32 cellular contexts compared by ENCODE assay signal in the genomic region with DNA sequence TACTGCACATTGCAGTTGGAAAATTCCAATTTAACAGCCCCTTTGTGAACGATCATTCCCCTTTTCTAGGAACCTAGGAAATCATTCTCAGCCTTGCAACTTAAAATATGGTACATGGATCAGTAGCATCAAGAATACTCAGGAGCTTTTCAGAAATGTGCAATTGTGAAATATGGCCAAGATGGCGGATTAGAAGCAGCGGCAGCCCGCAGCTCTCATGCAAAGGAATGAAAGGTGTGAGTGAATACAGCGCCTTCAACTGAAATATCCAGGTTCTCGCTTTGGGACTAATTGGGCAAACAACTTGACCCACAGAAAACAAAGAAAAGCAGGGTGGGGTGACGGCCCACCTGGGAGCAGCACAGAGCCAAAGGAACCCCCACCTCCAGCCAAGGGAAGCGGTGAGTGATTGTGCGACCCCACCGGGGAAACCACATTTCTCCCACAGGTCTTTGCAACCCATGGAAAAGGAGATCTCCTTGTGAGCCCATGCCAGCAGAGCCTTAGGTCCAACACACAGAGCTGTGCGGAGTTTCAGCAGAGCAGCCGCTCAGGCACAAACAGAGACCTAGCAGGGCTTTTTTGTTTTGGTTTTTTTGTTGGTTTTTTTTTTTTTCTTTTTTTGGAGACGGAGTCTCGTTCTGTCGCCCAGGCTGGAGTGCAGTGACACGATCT.
"Had no signal": no experiment of that assay in that cellular context is flagged by ENCODE, and none has a peak within 500 bp of the region (broad histone marks: within the 10 kb centered on the region; RNA-seq: fewer than 3 reads in every experiment).

No MANE protein-coding gene starts in this region.

- H3K27me3 ChIP-seq: adrenal gland, Peyer's patch, SJSA1 had no signal

- H3K36me3 ChIP-seq: adrenal gland, Peyer's patch, SJSA1 had no signal

- H3K4me1 ChIP-seq: adrenal gland, Peyer's patch had no signal

- H3K4me2 ChIP-seq: KMS-11, SK-N-SH had no signal

- H3K4me3 Mint-ChIP-seq: activated B cell treated with CpG ODN at 0.5 μM for 24 hours; activated CD4-positive, alpha-beta memory T cell treated with anti-CD3 and anti-CD28 coated beads for 36 hours; activated naive CD4-positive, alpha-beta T cell treated with anti-CD3 and anti-CD28 coated beads for 36 hours; activated T-cell treated with anti-CD3 and anti-CD28 coated beads, Interleukin-2, amount 50 U/mL, for 4 hours; activated T-helper 1 cell treated with anti-CD3 and anti-CD28 coated beads, Interleukin-12 subunit alpha, Interleukin-12 subunit beta, Interleukin-2, Interleukin-4 antibody, amounts not matched to agents 30 ng/mL and 10 ng/mL and 1 ng/mL, durations not matched to agents 14 hours and 24 hours and 36 hours; brain; T-helper 1 cell treated with Interleukin-12 subunit alpha and Interleukin-12 subunit beta and Interleukin-4 antibody, amounts not matched to agents 30 μg/mL and 1 μg/mL, for 36 hours; T-helper 2 cell treated with Interferon-gamma antibody and Interleukin-4, amounts not matched to agents 5 μg/mL and 100 μg/mL, for 36 hours had no signal

- FAIRE-seq: bronchial epithelial cell had no signal

- H3K27ac Mint-ChIP-seq: activated B cell treated with CpG ODN at 0.5 μM for 24 hours; activated CD4-positive, alpha-beta memory T cell treated with anti-CD3 and anti-CD28 coated beads for 36 hours; activated naive CD4-positive, alpha-beta T cell treated with anti-CD3 and anti-CD28 coated beads for 36 hours; activated naive CD4-positive, alpha-beta T cell treated with anti-CD3 and anti-CD28 coated beads, Interleukin-2, amount 50 U/mL, for 72 hours; activated T-helper 1 cell treated with anti-CD3 and anti-CD28 coated beads, Interleukin-12 subunit alpha, Interleukin-12 subunit beta, Interleukin-2, Interleukin-4 antibody, amounts not matched to agents 30 ng/mL and 10 ng/mL and 1 ng/mL, durations not matched to agents 14 hours and 24 hours and 36 hours; brain; T-helper 1 cell treated with Interleukin-12 subunit alpha and Interleukin-12 subunit beta and Interleukin-4 antibody, amounts not matched to agents 30 μg/mL and 1 μg/mL, for 36 hours; T-helper 2 cell treated with Interferon-gamma antibody and Interleukin-4, amounts not matched to agents 5 μg/mL and 100 μg/mL, for 36 hours had no signal

- ATAC-seq: activated naive CD4-positive, alpha-beta T cell treated with anti-CD3 and anti-CD28 coated beads, Interleukin-2, amount 50 U/mL, for 72 hours; activated T-cell treated with anti-CD3 and anti-CD28 coated beads, Interleukin-2, amount 50 U/mL, for 4 hours had no signal

- H3K9ac ChIP-seq: KMS-11, SK-N-SH had no signal

- H3K4me3 ChIP-seq: adrenal gland, Peyer's patch, SJSA1 had no signal

- DNase-seq: activated B cell treated with CpG ODN at 0.5 μM for 24 hours; activated CD4-positive, alpha-beta memory T cell treated with anti-CD3 and anti-CD28 coated beads for 36 hours; activated CD4-positive, alpha-beta T cell treated with anti-CD3 and anti-CD28 coated beads for 4 hours; activated CD4-positive, alpha-beta T cell treated with anti-CD3 and anti-CD28 coated beads, Interleukin-2, amount 50 U/mL, for 1 hour; activated CD4-positive, CD25-positive, alpha-beta regulatory T cell treated with anti-CD3 and anti-CD28 coated beads, Interleukin-2, amount 50 U/mL, for 72 hours; activated CD8-positive, alpha-beta memory T cell treated with anti-CD3 and anti-CD28 coated beads, Interleukin-2, amount 50 U/mL, for 4 hours; activated gamma-delta T cell treated with Interleukin-2 at 50 U/mL for 16 hours; activated naive CD4-positive, alpha-beta T cell treated with anti-CD3 and anti-CD28 coated beads for 36 hours; activated T-cell treated with anti-CD3 and anti-CD28 coated beads for 4 hours; activated T-cell treated with anti-CD3 and anti-CD28 coated beads, Interleukin-2, amount 50 U/mL, for 4 hours; adrenal gland; caudate nucleus; cerebellar nuclear complex; NCI-H1105; NCI-H1417 treated with DMSO at 0.1 percent for 48 hours; NCI-H1694 treated with DMSO at 0.1 percent for 48 hours; NCI-H2029; NCI-H345; NCI-H526; NK-92 treated with Interleukin-12 subunit alpha and Interleukin-12 subunit beta, amount 100 ng/mL, for 24 hours; Peyer's patch; RPMI8226; SHP77 treated with DMSO at 0.1 percent for 48 hours; SK-N-SH had no signal

- H3K4me1 Mint-ChIP-seq: activated B cell treated with CpG ODN at 0.5 μM for 24 hours, brain had no signal

- H3K27ac ChIP-seq: adrenal gland, KMS-11, Peyer's patch had no signal
